ENCODE assay signal across 17 cellular contexts in genomic region chr12:116238149-116238548, GRCh38.
"Had no signal": no experiment of that assay in that cellular context is flagged by ENCODE, and none has a peak within 500 bp of the region (broad histone marks: within the 10 kb centered on the region; RNA-seq: fewer than 3 reads in every experiment).

No MANE protein-coding gene starts in this region.

- FAIRE-seq: endothelial cell of umbilical vein, urothelium cell line had no signal

- H3K4me1 ChIP-seq: foreskin keratinocyte had no signal

- H3K36me3 Mint-ChIP-seq: type B pancreatic cell had no signal

- H3K4me3 Mint-ChIP-seq: endodermal cell, type B pancreatic cell had no signal

- H3K27ac ChIP-seq: coronary artery, foreskin keratinocyte, hepatocyte had no signal

- H3K27ac Mint-ChIP-seq: type B pancreatic cell had no signal

- H3K27me3 ChIP-seq: foreskin keratinocyte, hepatocyte had no signal

- H3K27me3 Mint-ChIP-seq: naive thymus-derived CD4-positive, alpha-beta T cell; type B pancreatic cell had no signal

- H3K4me3 ChIP-seq: coronary artery, hepatocyte, lung had no signal

- ATAC-seq: foreskin keratinocyte; left colon; left ventricle myocardium superior; naive thymus-derived CD4-positive, alpha-beta T cell; right cardiac atrium had no signal

- DNase-seq: effector CD4-positive, alpha-beta T cell; endodermal cell; erythroblast; foreskin keratinocyte; left colon; left ventricle myocardium superior; naive thymus-derived CD4-positive, alpha-beta T cell; right cardiac atrium; small intestine; stimulated activated CD4-positive, alpha-beta T cell treated with anti-CD3 and anti-CD28 coated beads, Interleukin-12 subunit alpha, Interleukin-12 subunit beta, amount 100 ng/mL, for 4 hours; stimulated activated naive CD4-positive, alpha-beta T cell treated with Interleukin-2 at 50 U/mL for 16 hours had no signal

- H3K9me3 Mint-ChIP-seq: endodermal cell; naive thymus-derived CD4-positive, alpha-beta T cell; type B pancreatic cell had no signal
